Comparison of ENCODE assay signal across 24 cellular contexts in genomic region chr2:15662579-15662978, GRCh38.
"Had no signal": no experiment of that assay in that cellular context is flagged by ENCODE, and none has a peak within 500 bp of the region (broad histone marks: within the 10 kb centered on the region; RNA-seq: fewer than 3 reads in every experiment).

No MANE protein-coding gene starts in this region.

- H3K27ac ChIP-seq: colonic mucosa, coronary artery, dorsolateral prefrontal cortex, epithelial cell of prostate, esophagus muscularis mucosa, esophagus squamous epithelium, foreskin keratinocyte, gastrocnemius medialis, gastroesophageal sphincter, heart left ventricle had no signal

- H3K36me3 ChIP-seq: colonic mucosa, esophagus muscularis mucosa, esophagus squamous epithelium, gastrocnemius medialis, gastroesophageal sphincter, heart left ventricle had no signal

- H3K4me3 ChIP-seq: colonic mucosa, coronary artery, dorsolateral prefrontal cortex, esophagus muscularis mucosa, esophagus squamous epithelium, gastrocnemius medialis, gastroesophageal sphincter, heart left ventricle had no signal

- DNase-seq: colonic mucosa; cortex of kidney; dermis blood vessel endothelial cell; dorsolateral prefrontal cortex; effector CD4-positive, alpha-beta T cell; effector CD8-positive, alpha-beta T cell; effector memory CD4-positive, alpha-beta T cell; effector memory CD8-positive, alpha-beta T cell; endodermal cell; erythroblast; esophagus squamous epithelium; foreskin fibroblast; foreskin keratinocyte; foreskin melanocyte; gastrocnemius medialis; glutamatergic neuron; head of caudate nucleus; heart left ventricle had no signal

- H3K4me3 Mint-ChIP-seq: dendritic cell treated with granulocyte-macrophage colony-stimulating factor and Interleukin-4, amounts not matched to agents 40 ng/mL and 50 ng/mL, for 4 days; effector memory CD8-positive, alpha-beta T cell; endodermal cell had no signal

- H3K9me3 ChIP-seq: colonic mucosa, esophagus muscularis mucosa, esophagus squamous epithelium, gastrocnemius medialis had no signal

- H3K27me3 ChIP-seq: colonic mucosa, dorsolateral prefrontal cortex, esophagus squamous epithelium, gastrocnemius medialis, gastroesophageal sphincter, heart left ventricle had no signal

- H3K4me1 Mint-ChIP-seq: endodermal cell had no signal

- H3K4me1 ChIP-seq: colonic mucosa, esophagus muscularis mucosa, gastrocnemius medialis, gastroesophageal sphincter, heart left ventricle had no signal

- H3K27me3 Mint-ChIP-seq: dendritic cell treated with granulocyte-macrophage colony-stimulating factor and Interleukin-4, amounts not matched to agents 40 ng/mL and 50 ng/mL, for 4 days had no signal

- H3K27ac Mint-ChIP-seq: dendritic cell treated with granulocyte-macrophage colony-stimulating factor and Interleukin-4, amounts not matched to agents 40 ng/mL and 50 ng/mL, for 4 days; effector memory CD8-positive, alpha-beta T cell; endodermal cell had no signal

- ATAC-seq: effector memory CD8-positive, alpha-beta T cell; esophagus mucosa; foreskin keratinocyte; gastrocnemius medialis; gastroesophageal sphincter; heart left ventricle had no signal
